9 cellular contexts compared by ENCODE assay signal in genomic region chr13:42048323-42048624, GRCh38. TPM values are rescaled to one million over a fixed set of nuclear protein-coding genes. Genes with fewer than 3 reads are reported as not detected.
DNase-seq lines count a peak whose midpoint lies in the region; ATAC-seq, FAIRE-seq and TF ChIP-seq lines count a peak whose summit lies in the region.
"Had no signal": no experiment of that assay in that cellular context is flagged by ENCODE, and none has a peak within 500 bp of the region (broad histone marks: within the 10 kb centered on the region; RNA-seq: fewer than 3 reads in every experiment).

No MANE protein-coding gene starts in this region.

- H3K9me3 ChIP-seq in BLaER1 (no peaks in the 10 kb centered on the region), mammary epithelial cell (replicated peaks; ENCODE audit: insufficient read depth, low read length) (no peaks in the 10 kb centered on the region), lung (ENCODE audit: control insufficient read depth in 2 of 2, insufficient read depth in 1 of 2, low read length in 1 of 2) (no peaks in the 10 kb centered on the region), upper lobe of left lung (no peaks in the 10 kb centered on the region)

- TF ChIP-seq POLR2A in upper lobe of left lung (IDR thresholded peaks at IDR 0.05): no peak

- BruUV-seq in mammary epithelial cell (replicated peaks; lab: Mats Ljungman, UMichigan): no TSS peak

- H4K20me1 ChIP-seq in BLaER1 (peaks cover 92% of the 10 kb centered on the region), mammary epithelial cell (ENCODE audit: insufficient read depth, low read length) (no peaks in the 10 kb centered on the region)

- H3K79me2 ChIP-seq in mammary epithelial cell (ENCODE audit: insufficient read depth, low read length): peaks cover 89% of the 10 kb centered on the region

- peak; percentile 44 for DNase-seq in KBM-7
- no peak for DNase-seq in mammary epithelial cell
- DNase-seq in lung (ENCODE audit: low spot score): no peak
- no peak for DNase-seq in upper lobe of left lung
- DNase-seq in urothelium cell line (ENCODE audit: low spot score): no peak
- DNase-seq in D721Med (ENCODE audit: insufficient read length, low spot score): no peak

- TF ChIP-seq CTCF in mammary epithelial cell (conservative IDR thresholded peaks at IDR 0.05 in 1 of 2, IDR thresholded peaks at IDR 0.05 in 1 of 2; ENCODE audit: extremely low read depth in 1 of 2, insufficient read depth in 1 of 2, low read depth in 1 of 2, low read length in 2 of 2): no peak
- TF ChIP-seq CTCF in lung (IDR thresholded peaks at IDR 0.05; ENCODE audit: control extremely low read depth, extremely low read depth): no peak
- no peak for TF ChIP-seq CTCF in upper lobe of left lung (IDR thresholded peaks at IDR 0.05)
- no peak for TF ChIP-seq CTCF in D721Med (IDR thresholded peaks at IDR 0.05; ENCODE audit: insufficient read depth, missing control alignments)

- peak overlapping the region; percentile 77 for H2AFZ ChIP-seq in mammary epithelial cell (ENCODE audit: low read depth, low read length)

- no peak for TF ChIP-seq EP300 in upper lobe of left lung (IDR thresholded peaks at IDR 0.05)

- intact Hi-C loops in mammary epithelial cell (cut with micrococcal nuclease): loop anchor here (1.0 kb wide), 1 partner anchor 58 kb away; no protein-coding TSS in a partner anchor

- H3K4me2 ChIP-seq in BLaER1 (peak overlapping the region; percentile 82), mammary epithelial cell (ENCODE audit: insufficient read depth, low read depth, low read length) (peak overlapping the region; percentile 81)

- in situ Hi-C loops in KBM-7 (cut with MboI; ENCODE audit: low pct_unique_long_range_greater_than_20kb, low sequenced_read_pairs): no loop called here
- in situ Hi-C loops in mammary epithelial cell (cut with MboI; ENCODE audit: low sequenced_read_pairs in 2 of 2): loop anchor here (5.0 to 10.0 kb wide), 2 partner anchors 141 to 143 kb away; no protein-coding TSS in a partner anchor

- H3K4me3 ChIP-seq in BLaER1: peak overlapping the region; percentile 94
- peak overlapping the region; percentile 65 to 85 (median 85) for H3K4me3 ChIP-seq in mammary epithelial cell (replicated peaks in 1 of 3; ENCODE audit: insufficient read depth in 1 of 3, low read depth in 2 of 3, low read length in 3 of 3)
- peak overlapping the region; percentile 80 for H3K4me3 ChIP-seq in lung
- peak overlapping the region; percentile 66 to 96 (median 84) for H3K4me3 ChIP-seq in upper lobe of left lung

- no CpG with 5 or more reads among the region's 24 CpGs for WGBS in mammary epithelial cell (ENCODE audit: low coverage, missing lambda C conversion rate)
- WGBS in lung, 2 donors: 1 to 2% methylated on average over 17 to 24 of the region's 24 CpGs
- 0 to 1% methylated on average over 2 to 22 of the region's 24 CpGs for WGBS in upper lobe of left lung, 2 donors

- ATAC-seq in GM21390 (IDR thresholded peaks at IDR 0.05; ENCODE audit: unreplicated experiment): peak; percentile 42
- ATAC-seq in lung (ENCODE audit: insufficient read depth, low FRiP score): no peak
- ATAC-seq in upper lobe of left lung (ENCODE audit: low FRiP score in 2 of 2): peak in 1 of 2 donors; percentile 47

- H3K27ac ChIP-seq in BLaER1 (peak overlapping the region; percentile 72), mammary epithelial cell (ENCODE audit: insufficient read depth, low read depth, low read length) (peak overlapping the region; percentile 86), lung (ENCODE audit: low read depth in 1 of 2, low read length in 1 of 2) (peak overlapping the region; percentile 75 to 93), upper lobe of left lung (peak overlapping the region; percentile 77 to 91 (median 88))

- H3K9ac ChIP-seq in BLaER1: peak overlapping the region; percentile 84
- peak overlapping the region; percentile 78 for H3K9ac ChIP-seq in mammary epithelial cell (ENCODE audit: insufficient read depth, low read length)

- FAIRE-seq in urothelium cell line (lab: Jason Lieb, UNC): no peak
- FAIRE-seq in D721Med (lab: Jason Lieb, UNC): no peak
- FAIRE-seq: islet of Langerhans had no signal

- dilution Hi-C loops in mammary epithelial cell (cut with HindIII; ENCODE audit: low sequenced_read_pairs): no loop called here

- H3K36me3 ChIP-seq in BLaER1 (no peaks in the 10 kb centered on the region), mammary epithelial cell (ENCODE audit: insufficient read depth, low read length) (peaks cover 3% of the 10 kb centered on the region), lung (ENCODE audit: control insufficient read depth in 2 of 2, insufficient read depth in 2 of 2, low read length in 2 of 2) (no peaks in the 10 kb centered on the region), upper lobe of left lung (no peaks in the 10 kb centered on the region)

- H3K27me3 ChIP-seq in BLaER1: peaks cover 17% of the 10 kb centered on the region
- H3K27me3 ChIP-seq in mammary epithelial cell (ENCODE audit: insufficient read depth, low read length): no peaks in the 10 kb centered on the region
- no peaks in the 10 kb centered on the region for H3K27me3 ChIP-seq in lung (ENCODE audit: control insufficient read depth, insufficient read depth)
- H3K27me3 ChIP-seq in upper lobe of left lung: no peaks in the 10 kb centered on the region

- CTCF ChIA-PET in mammary epithelial cell (lab: Charles Lee; ENCODE audit: low non-redundant PET): interaction anchor here (0.6 kb wide), 1 partner anchor 82 kb away, joined by 4 read pairs; no protein-coding TSS in a partner anchor

- peaks cover 20% of the 10 kb centered on the region for H3K4me1 ChIP-seq in BLaER1
- H3K4me1 ChIP-seq in mammary epithelial cell (ENCODE audit: insufficient read depth, low read length): peaks cover 9% of the 10 kb centered on the region
- peaks cover 0 to 2% of the 10 kb centered on the region in 2 donors for H3K4me1 ChIP-seq in lung (ENCODE audit: control insufficient read depth in 2 of 2, insufficient read depth in 2 of 2, low read length in 2 of 2)
- peaks cover 5 to 17% (median 13%) of the 10 kb centered on the region in 4 donors for H3K4me1 ChIP-seq in upper lobe of left lung

RNA-seq across cellular contexts. Expression of gene DGKH, which starts 0.2 kb away (rescaled TPM):
- total RNA-seq in mammary epithelial cell (10 to 100 TPM; 27.8 to 28.3 TPM), lung (10 to 100 TPM; 18.3 to 33.1 TPM), upper lobe of left lung (10 to 100 TPM in 5 of 6 donors, 1 to 10 TPM in 1; 9.6 to 33.2 (median 17.4) TPM)
- polyA plus RNA-seq in mammary epithelial cell (5.0 TPM), lung (1 to 10 TPM; 2.2 to 4.5 TPM)
- polyA minus RNA-seq in mammary epithelial cell: 41.9 TPM
